ENCODE assay signal across 19 cellular contexts in genomic region chr5:170113517-170113891, GRCh38. TPM values are rescaled to one million over a fixed set of nuclear protein-coding genes. Genes with fewer than 3 reads are reported as not detected.
"Had no signal": no experiment of that assay in that cellular context is flagged by ENCODE, and none has a peak within 500 bp of the region (broad histone marks: within the 10 kb centered on the region; RNA-seq: fewer than 3 reads in every experiment).

No MANE protein-coding gene starts in this region.

- DNase-seq: activated CD4-positive, alpha-beta T cell treated with anti-CD3 and anti-CD28 coated beads for 48 hours; activated naive CD4-positive, alpha-beta T cell treated with anti-CD3 and anti-CD28 coated beads, Interleukin-2, amount 10 ng/mL, durations not matched to agents 7 days and 5 days; activated T-cell treated with anti-CD3 and anti-CD28 coated beads for 4 hours; heart right ventricle; mammary epithelial cell; natural killer cell; spleen; stimulated activated CD4-positive, alpha-beta T cell treated with anti-CD3 and anti-CD28 coated beads, Interleukin-1b, Interleukin-23, amount 100 ng/mL, for 48 hours; tibial artery; WERI-Rb-1 had no signal

- H3K4me1 Mint-ChIP-seq: activated naive CD4-positive, alpha-beta T cell treated with anti-CD3 and anti-CD28 coated beads, Interleukin-2, amount 10 ng/mL, durations not matched to agents 7 days and 5 days; natural killer cell; stimulated activated memory B cell treated with anti-CD40 and anti-IgM and Interleukin-4, amounts not matched to agents 10 μg/mL and 1 μg/mL and 100 μg/mL, for 72 hours had no signal

- H3K4me3 ChIP-seq: adrenal gland, heart right ventricle, spleen, tibial artery had no signal

- H3K9me3 Mint-ChIP-seq: activated naive CD4-positive, alpha-beta T cell treated with anti-CD3 and anti-CD28 coated beads, Interleukin-2, amount 10 ng/mL, durations not matched to agents 7 days and 5 days; activated T-helper 2 cell treated with anti-CD3 and anti-CD28 coated beads, Interferon-gamma antibody, Interleukin-2, Interleukin-4, amounts not matched to agents 10 μg/mL and 5 μg/mL and 100 μg/mL, durations not matched to agents 14 hours and 24 hours and 36 hours; natural killer cell; stimulated activated memory B cell treated with anti-CD40 and anti-IgM and Interleukin-4, amounts not matched to agents 10 μg/mL and 1 μg/mL and 100 μg/mL, for 72 hours had no signal

- H3K4me3 Mint-ChIP-seq: activated naive CD4-positive, alpha-beta T cell treated with anti-CD3 and anti-CD28 coated beads, Interleukin-2, amount 10 ng/mL, durations not matched to agents 7 days and 5 days; natural killer cell; stimulated activated memory B cell treated with anti-CD40 and anti-IgM and Interleukin-4, amounts not matched to agents 10 μg/mL and 1 μg/mL and 100 μg/mL, for 72 hours had no signal

- ATAC-seq: heart right ventricle; natural killer cell; sciatic nerve; stimulated activated memory B cell treated with anti-CD40 and anti-IgM and Interleukin-4, amounts not matched to agents 10 μg/mL and 1 μg/mL and 100 μg/mL, for 72 hours had no signal

- H3K36me3 Mint-ChIP-seq: activated naive CD4-positive, alpha-beta T cell treated with anti-CD3 and anti-CD28 coated beads, Interleukin-2, amount 10 ng/mL, durations not matched to agents 7 days and 5 days; natural killer cell; stimulated activated memory B cell treated with anti-CD40 and anti-IgM and Interleukin-4, amounts not matched to agents 10 μg/mL and 1 μg/mL and 100 μg/mL, for 72 hours had no signal

- H3K27ac Mint-ChIP-seq: activated naive CD4-positive, alpha-beta T cell treated with anti-CD3 and anti-CD28 coated beads, Interleukin-2, amount 10 ng/mL, durations not matched to agents 7 days and 5 days; activated T-helper 2 cell treated with anti-CD3 and anti-CD28 coated beads, Interferon-gamma antibody, Interleukin-2, Interleukin-4, amounts not matched to agents 10 μg/mL and 5 μg/mL and 100 μg/mL, durations not matched to agents 14 hours and 24 hours and 36 hours; natural killer cell; stimulated activated memory B cell treated with anti-CD40 and anti-IgM and Interleukin-4, amounts not matched to agents 10 μg/mL and 1 μg/mL and 100 μg/mL, for 72 hours had no signal

- H3K27ac ChIP-seq: adrenal gland, tibial artery, WERI-Rb-1 had no signal

- H3K27me3 ChIP-seq: adrenal gland, heart right ventricle, tibial artery had no signal

- H3K36me3 ChIP-seq: adrenal gland, heart right ventricle, spleen, tibial artery, WERI-Rb-1 had no signal

- H3K4me1 ChIP-seq: adrenal gland, heart right ventricle, tibial artery had no signal

- H3K9me3 ChIP-seq: adrenal gland, spleen, tibial artery had no signal

RNA-seq across cellular contexts. Expression of gene FOXI1, which starts 7.8 kb away (rescaled TPM):
- total RNA-seq: activated T-helper 2 cell treated with anti-CD3 and anti-CD28 coated beads, Interferon-gamma antibody, Interleukin-2, Interleukin-4, amounts not matched to agents 10 μg/mL and 5 μg/mL and 100 μg/mL, durations not matched to agents 14 hours and 24 hours and 36 hours; adrenal gland; cardiac septum; fibroblast of lung; frontal cortex; heart right ventricle; mammary epithelial cell; osteocyte; pulmonary artery endothelial cell; sciatic nerve; spleen had no signal
